14 cellular contexts compared by ENCODE assay signal in genomic region chr20:45780159-45780558, GRCh38. TPM values are rescaled to one million over a fixed set of nuclear protein-coding genes. Genes with fewer than 3 reads are reported as not detected.
DNase-seq lines count a peak whose midpoint lies in the region; ATAC-seq and TF ChIP-seq lines count a peak whose summit lies in the region.
"Had no signal": no experiment of that assay in that cellular context is flagged by ENCODE, and none has a peak within 500 bp of the region (broad histone marks: within the 10 kb centered on the region; RNA-seq: fewer than 3 reads in every experiment).

No MANE protein-coding gene starts in this region.

- DNase-seq in PC-3 (no peak), mammary epithelial cell (no peak), upper lobe of right lung (no peak)
- DNase-seq: activated gamma-delta T cell treated with Interleukin-2 at 50 U/mL for 16 hours, NCI-H1105 treated with DMSO at 0.1 percent for 48 hours had no signal

- no peak for TF ChIP-seq POLR2A in GM18505 (IDR thresholded peaks at IDR 0.05; ENCODE audit: borderline replicate concordance, extremely low read depth, insufficient read depth, insufficient read length)

- H3K9ac ChIP-seq in PC-3 (ENCODE audit: low read length): peak overlapping the region; percentile 85
- peak overlapping the region; percentile 74 for H3K9ac ChIP-seq in mammary epithelial cell (ENCODE audit: insufficient read depth, low read length)
- H3K9ac ChIP-seq: parathyroid adenoma had no signal

- ATAC-seq in PC-3 (no peak), upper lobe of right lung (no peak), GM18505 (IDR thresholded peaks at IDR 0.05; ENCODE audit: unreplicated experiment) (no peak), HG03039 (IDR thresholded peaks at IDR 0.05; ENCODE audit: unreplicated experiment) (no peak), GM18907 (IDR thresholded peaks at IDR 0.05; ENCODE audit: unreplicated experiment) (no peak)
- ATAC-seq: stimulated activated memory B cell treated with anti-CD40 and anti-IgM and Interleukin-4, amounts not matched to agents 10 μg/mL and 1 μg/mL and 100 μg/mL, for 72 hours had no signal

- no peaks in the 10 kb centered on the region for H3K36me3 ChIP-seq in PC-3 (ENCODE audit: low read depth, low read length)
- H3K36me3 ChIP-seq in mammary epithelial cell (ENCODE audit: insufficient read depth, low read length): no peaks in the 10 kb centered on the region
- H3K36me3 ChIP-seq in muscle layer of duodenum (ENCODE audit: control insufficient read depth in 1 of 2, insufficient read depth in 2 of 2, low read length in 2 of 2): peaks cover 0 to 3% of the 10 kb centered on the region in 2 donors
- no peaks in the 10 kb centered on the region for H3K36me3 ChIP-seq in upper lobe of right lung

- H3K9me3 ChIP-seq in PC-3 (ENCODE audit: low read length) (no peaks in the 10 kb centered on the region), mammary epithelial cell (replicated peaks; ENCODE audit: insufficient read depth, low read length) (no peaks in the 10 kb centered on the region), muscle layer of duodenum (ENCODE audit: control insufficient read depth in 1 of 2, low read length in 2 of 2) (no peaks in the 10 kb centered on the region), upper lobe of right lung (no peaks in the 10 kb centered on the region)

- TF ChIP-seq CTCF in PC-3 (conservative IDR thresholded peaks at IDR 0.05; ENCODE audit: low read depth, low read length) (no peak), mammary epithelial cell (conservative IDR thresholded peaks at IDR 0.05 in 1 of 2, IDR thresholded peaks at IDR 0.05 in 1 of 2; ENCODE audit: extremely low read depth in 1 of 2, insufficient read depth in 1 of 2, low read depth in 1 of 2, low read length in 2 of 2) (no peak), upper lobe of right lung (IDR thresholded peaks at IDR 0.05) (no peak)

- intact Hi-C loops in PC-3 (cut with micrococcal nuclease): no loop called here
- intact Hi-C loops in mammary epithelial cell (cut with micrococcal nuclease): no loop called here
- intact Hi-C loops in upper lobe of right lung (cut with DNase I): no loop called here

- H3F3A ChIP-seq in PC-3 (ENCODE audit: low read length, unreplicated experiment): peaks cover 27% of the 10 kb centered on the region

- H3K4me2 ChIP-seq in PC-3 (ENCODE audit: low read length): peak overlapping the region; percentile 71
- H3K4me2 ChIP-seq in mammary epithelial cell (ENCODE audit: insufficient read depth, low read depth, low read length): no peak overlapping the region

- H2AFZ ChIP-seq in PC-3 (ENCODE audit: low read length): no peak overlapping the region
- H2AFZ ChIP-seq in mammary epithelial cell (ENCODE audit: low read depth, low read length): no peak overlapping the region
- H2AFZ ChIP-seq: parathyroid adenoma had no signal

- BruUV-seq in PC-3 (replicated peaks; lab: Mats Ljungman, UMichigan): no TSS peak
- BruUV-seq in mammary epithelial cell (replicated peaks; lab: Mats Ljungman, UMichigan): no TSS peak

- H3K9me2 ChIP-seq in PC-3 (replicated peaks; ENCODE audit: low read length): no peaks in the 10 kb centered on the region

- in situ Hi-C loops in mammary epithelial cell (cut with MboI; ENCODE audit: low sequenced_read_pairs in 2 of 2): no loop called here

- H3K27ac ChIP-seq in PC-3 (ENCODE audit: low read length): peak overlapping the region; percentile 99
- peak overlapping the region; percentile 97 for H3K27ac ChIP-seq in mammary epithelial cell (ENCODE audit: insufficient read depth, low read depth, low read length)
- peak overlapping the region; percentile 95 for H3K27ac ChIP-seq in muscle layer of duodenum (ENCODE audit: low read length)
- H3K27ac ChIP-seq in upper lobe of right lung: peak overlapping the region; percentile 84
- H3K27ac ChIP-seq: parathyroid adenoma had no signal

- dilution Hi-C loops in mammary epithelial cell (cut with HindIII; ENCODE audit: low sequenced_read_pairs): no loop called here

- POLR2A ChIA-PET in PC-3 (lab: Charles Lee; ENCODE audit: unreplicated experiment): interaction anchor here (0.6 to 0.7 kb wide), 2 partner anchors 101 to 1609 kb away, joined by 3 read pairs; partner anchors contain the start of gene ZSWIM1

- CTCF ChIA-PET in PC-3 (lab: Charles Lee): interaction anchor here (1.1 kb wide), 1 partner anchor 9 kb away, joined by 3 read pairs; no protein-coding TSS in a partner anchor
- CTCF ChIA-PET in mammary epithelial cell (lab: Charles Lee; ENCODE audit: low non-redundant PET): no interaction called here

- no peaks in the 10 kb centered on the region for H4K20me1 ChIP-seq in PC-3 (ENCODE audit: low read length)
- no peaks in the 10 kb centered on the region for H4K20me1 ChIP-seq in mammary epithelial cell (ENCODE audit: insufficient read depth, low read length)

- H3K79me2 ChIP-seq in PC-3 (ENCODE audit: low read length) (no peaks in the 10 kb centered on the region), mammary epithelial cell (ENCODE audit: insufficient read depth, low read length) (no peaks in the 10 kb centered on the region)
- H3K79me2 ChIP-seq: parathyroid adenoma had no signal

- H3K4me3 ChIP-seq in PC-3 (ENCODE audit: low read length) (no peak overlapping the region), mammary epithelial cell (replicated peaks in 1 of 3; ENCODE audit: insufficient read depth in 1 of 3, low read depth in 2 of 3, low read length in 3 of 3) (no peak overlapping the region), muscle layer of duodenum (ENCODE audit: low read depth in 1 of 2, low read length in 2 of 2) (peak overlapping the region in 1 of 2 donors; percentile 37), upper lobe of right lung (no peak overlapping the region)

- H3K27me3 ChIP-seq in PC-3 (ENCODE audit: low read length): no peaks in the 10 kb centered on the region
- no peaks in the 10 kb centered on the region for H3K27me3 ChIP-seq in mammary epithelial cell (ENCODE audit: insufficient read depth, low read length)
- H3K27me3 ChIP-seq in muscle layer of duodenum (ENCODE audit: low read depth, low read length): no peaks in the 10 kb centered on the region
- no peaks in the 10 kb centered on the region for H3K27me3 ChIP-seq in upper lobe of right lung

- H3K4me1 ChIP-seq in PC-3 (ENCODE audit: insufficient read depth, low read length) (peaks cover 69% of the 10 kb centered on the region), mammary epithelial cell (ENCODE audit: insufficient read depth, low read length) (peaks cover 64% of the 10 kb centered on the region), muscle layer of duodenum (ENCODE audit: control insufficient read depth in 1 of 2, insufficient read depth in 2 of 2, low read length in 2 of 2) (peaks cover 11 to 16% of the 10 kb centered on the region in 2 donors), upper lobe of right lung (peaks cover 47% of the 10 kb centered on the region)

- 66% methylated on average over 4 of the region's 4 CpGs for WGBS in mammary epithelial cell (ENCODE audit: low coverage, missing lambda C conversion rate)

RNA-seq across cellular contexts. Expression of gene WFDC3, which starts 11.5 kb away (rescaled TPM):
- total RNA-seq in PC-3 (2014; rRNA removed) (3.0 and 6.0 TPM in 2 replicates), mammary epithelial cell (1 to 10 TPM in 1 of 2 donors, under 1 TPM in 1; 0.33 to 1.4 TPM), upper lobe of right lung (2.1 TPM)
- polyA plus RNA-seq in mammary epithelial cell: 1.3 TPM
- polyA minus RNA-seq in mammary epithelial cell: 12.3 TPM
- total RNA-seq: endothelial cell of umbilical vein, lung microvascular endothelial cell had no signal

RNA-seq across cellular contexts. Expression of gene DNTTIP1, which starts 11.6 kb away (rescaled TPM):
- total RNA-seq in PC-3 (2014; rRNA removed) (187 and 194 TPM in 2 replicates), mammary epithelial cell (10 to 100 TPM; 12.8 to 34.2 TPM), upper lobe of right lung (32.0 TPM)
- 52.0 TPM for polyA plus RNA-seq in mammary epithelial cell
- polyA minus RNA-seq in mammary epithelial cell: 60.8 TPM

RNA-seq across cellular contexts. Expression of gene UBE2C, which starts 32.3 kb away (rescaled TPM):
- total RNA-seq in PC-3 (2014; rRNA removed) (251 and 304 TPM in 2 replicates), mammary epithelial cell (10 to 100 TPM in 1 of 2 donors, 1 to 10 TPM in 1; 1.0 to 80.5 TPM), upper lobe of right lung (1.4 TPM)
- 148 TPM for polyA plus RNA-seq in mammary epithelial cell
- 56.8 TPM for polyA minus RNA-seq in mammary epithelial cell

RNA-seq across cellular contexts. Expression of gene TNNC2, which starts 47.0 kb away (rescaled TPM):
- not detected in 2 replicates for total RNA-seq in PC-3 (2014; rRNA removed)
- not detected for total RNA-seq in mammary epithelial cell
- 0.18 TPM for polyA plus RNA-seq in mammary epithelial cell
- not detected for polyA minus RNA-seq in mammary epithelial cell
- total RNA-seq in upper lobe of right lung: 0.61 TPM
- total RNA-seq: cardiac septum, endothelial cell of umbilical vein, lung microvascular endothelial cell had no signal

RNA-seq across cellular contexts. Expression of gene SNX21, which starts 53.4 kb away (rescaled TPM):
- total RNA-seq in PC-3 (2014; rRNA removed): 90.1 and 108 TPM in 2 replicates
- total RNA-seq in mammary epithelial cell: 10 to 100 TPM; 14.1 to 34.5 TPM
- polyA plus RNA-seq in mammary epithelial cell: 9.5 TPM
- 3.6 TPM for polyA minus RNA-seq in mammary epithelial cell
- total RNA-seq in upper lobe of right lung: 23.4 TPM
